Comparison of ENCODE assay signal across 8 cellular contexts in the genomic region with DNA sequence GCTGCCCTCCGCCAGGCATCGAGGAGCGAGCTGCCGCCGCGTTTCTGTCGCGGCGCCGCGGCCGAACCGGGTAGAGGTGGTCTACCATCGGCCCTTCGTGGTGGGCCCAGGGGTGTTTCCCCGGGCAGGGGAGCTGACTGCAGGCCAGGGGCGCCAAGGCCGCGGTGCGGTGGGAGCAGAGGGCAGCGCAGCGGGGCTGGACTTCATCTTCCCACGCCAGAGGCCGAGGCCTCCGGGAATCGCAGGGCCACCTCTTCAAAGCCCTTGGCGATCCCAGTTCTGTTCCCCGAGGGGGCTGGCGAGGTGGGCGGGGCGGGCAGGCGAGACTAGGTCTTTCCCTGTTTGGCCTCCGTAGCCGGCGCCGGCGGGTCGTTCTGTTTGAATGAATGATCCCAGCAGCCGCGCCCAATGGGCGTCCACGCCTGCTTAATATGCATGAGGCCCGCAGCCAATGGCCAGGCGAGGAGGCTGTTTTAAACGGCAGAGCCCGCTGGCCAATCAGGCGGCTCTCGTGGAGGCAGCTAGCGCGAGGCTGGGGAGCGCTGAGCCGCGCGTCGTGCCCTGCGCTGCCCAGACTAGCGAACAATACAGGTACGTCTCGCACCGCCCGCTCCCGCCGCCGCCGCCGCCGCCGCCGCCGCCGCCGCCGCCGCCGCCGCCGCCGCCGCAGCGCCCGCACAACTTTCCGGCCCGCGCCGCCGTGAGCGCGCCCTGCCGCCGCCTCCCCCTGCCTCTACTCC. TPM values are rescaled to one million over a fixed set of nuclear protein-coding genes. Genes with fewer than 3 reads are reported as not detected.
DNase-seq lines count a peak whose midpoint lies in the region; ATAC-seq and TF ChIP-seq lines count a peak whose summit lies in the region.

A gene (plus strand): TSS at position 550 of the 740 bp plus-strand sequence. CDS start 2,265 bp downstream, outside the sequence.

- no peaks in the 10 kb centered on the region for H3K27me3 ChIP-seq in SU-DHL-6 (ENCODE audit: low read length)
- H3K27me3 ChIP-seq in heart left ventricle = no peaks in the 10 kb centered on the region
- H3K27me3 ChIP-seq in upper lobe of left lung = no peaks in the 10 kb centered on the region

- intact Hi-C loops in heart left ventricle (cut with DNase I) (loop anchor here in 2 of 10 donors (5.0 to 10.0 kb wide), 3 partner anchors 78 to 211 kb away; no protein-coding TSS in a partner anchor), posterior cingulate gyrus (cut with DNase I) (loop anchor here (10.0 kb wide), 1 partner anchor 88 kb away; a partner anchor contains a TSS)

- H3K4me2 ChIP-seq in SU-DHL-6 (ENCODE audit: low read depth, low read length, poor library complexity, severe bottlenecking) = peak within 1 kb of the TSS; percentile 66

- peaks cover 3% of the 10 kb centered on the region for H3K27me3 Mint-ChIP-seq in activated naive CD8-positive, alpha-beta T cell treated with anti-CD3 and anti-CD28 coated beads, Interleukin-2, amount 10 ng/mL, durations not matched to agents 7 days and 5 days

- DNase-seq in GM12865 (ENCODE audit: low read depth) = peak; percentile 94
- DNase-seq in NCI-H1105 treated with DMSO at 0.1 percent for 48 hours (lab: John Stamatoyannopoulos, UW) = peak; percentile 97
- peak; percentile 79 for DNase-seq in activated naive CD8-positive, alpha-beta T cell treated with anti-CD3 and anti-CD28 coated beads, Interleukin-2, amount 10 ng/mL, durations not matched to agents 7 days and 5 days
- DNase-seq in heart left ventricle = peak; percentile 73 to 90 (median 89)
- DNase-seq in posterior cingulate gyrus = peak; percentile 57 to 97 (median 82)
- peak; percentile 93 for DNase-seq in upper lobe of left lung

- WGBS in heart left ventricle, 4 donors = 1 to 50% (median 20%) methylated on average over 53 to 80 of the region's 90 CpGs
- WGBS in upper lobe of left lung, 2 donors = 43% methylated on average over 33 of the region's 90 CpGs; no CpG with 5 or more reads in 1 of the 2 donors

- POLR2A ChIA-PET in activated naive CD8-positive, alpha-beta T cell treated with anti-CD3 and anti-CD28 coated beads, Interleukin-2, amount 10 ng/mL, durations not matched to agents 7 days and 5 days (lab: Charles Lee) = interaction anchor here (0.9 to 1.5 kb wide), 4 partner anchors 83 to 414 kb away, joined by 3 to 6 read pairs (median 4); a partner anchor contains a TSS

- TF ChIP-seq CTCF in GM12865 (IDR thresholded peaks at IDR 0.05; ENCODE audit: insufficient read depth, low read depth, low read length, missing control alignments) (no peak), SU-DHL-6 (IDR thresholded peaks at IDR 0.05; ENCODE audit: insufficient read depth, low read length, poor library complexity, severe bottlenecking) (no peak), heart left ventricle (IDR thresholded peaks at IDR 0.05) (no peak), upper lobe of left lung (IDR thresholded peaks at IDR 0.05) (no peak)

- H3K9me3 Mint-ChIP-seq in activated naive CD8-positive, alpha-beta T cell treated with anti-CD3 and anti-CD28 coated beads, Interleukin-2, amount 10 ng/mL, durations not matched to agents 7 days and 5 days = no peaks in the 10 kb centered on the region

- H3K27ac Mint-ChIP-seq in activated naive CD8-positive, alpha-beta T cell treated with anti-CD3 and anti-CD28 coated beads, Interleukin-2, amount 10 ng/mL, durations not matched to agents 7 days and 5 days = peak within 1 kb of the TSS; percentile 16

- no peaks in the 10 kb centered on the region for H3K36me3 ChIP-seq in SU-DHL-6 (ENCODE audit: low read length)
- no peaks in the 10 kb centered on the region for H3K36me3 ChIP-seq in heart left ventricle
- no peaks in the 10 kb centered on the region for H3K36me3 ChIP-seq in upper lobe of left lung

- H3K4me1 ChIP-seq in heart left ventricle (peaks cover 0 to 4% (median 0%) of the 10 kb centered on the region in 12 donors), upper lobe of left lung (peaks cover 0 to 7% (median 0%) of the 10 kb centered on the region in 4 donors)

- H3K9me3 ChIP-seq in SU-DHL-6 (ENCODE audit: insufficient read depth, low read length) = no peaks in the 10 kb centered on the region
- no peaks in the 10 kb centered on the region for H3K9me3 ChIP-seq in heart left ventricle
- H3K9me3 ChIP-seq in upper lobe of left lung = no peaks in the 10 kb centered on the region

- peaks cover 14% of the 10 kb centered on the region for H3K4me1 Mint-ChIP-seq in activated naive CD8-positive, alpha-beta T cell treated with anti-CD3 and anti-CD28 coated beads, Interleukin-2, amount 10 ng/mL, durations not matched to agents 7 days and 5 days

- H3F3A ChIP-seq in SU-DHL-6 (ENCODE audit: insufficient read depth) = no peaks in the 10 kb centered on the region; the same call in 1 of the 2 replicates

- peaks cover 8% of the 10 kb centered on the region; the same call in 1 of the 2 replicates for H3K79me2 ChIP-seq in SU-DHL-6 (ENCODE audit: insufficient read depth, low read length)

- peak within 1 kb of the TSS; percentile 64 for H3K4me3 Mint-ChIP-seq in activated naive CD8-positive, alpha-beta T cell treated with anti-CD3 and anti-CD28 coated beads, Interleukin-2, amount 10 ng/mL, durations not matched to agents 7 days and 5 days

- ATAC-seq in HG02678 (IDR thresholded peaks at IDR 0.05; ENCODE audit: unreplicated experiment) (peak; percentile 97), heart left ventricle (peak; percentile 88 to 99 (median 98)), upper lobe of left lung (ENCODE audit: low FRiP score in 2 of 2) (peak; percentile 93 to 99)
- peak; percentile 99 for ATAC-seq in activated naive CD8-positive, alpha-beta T cell treated with anti-CD3 and anti-CD28 coated beads, Interleukin-2, amount 10 ng/mL, durations not matched to agents 7 days and 5 days (ENCODE audit: low read depth)

- peak in 1 of 2 donors; percentile 49 for TF ChIP-seq POLR2A in heart left ventricle (IDR thresholded peaks at IDR 0.05)
- TF ChIP-seq POLR2A in upper lobe of left lung (IDR thresholded peaks at IDR 0.05) = peak in 2 of 4 donors; percentile 16 to 62

- peak within 1 kb of the TSS; percentile 71 for H2AFZ ChIP-seq in SU-DHL-6 (ENCODE audit: low read depth, low read length, severe bottlenecking)

- H3K27ac ChIP-seq in SU-DHL-6 (ENCODE audit: low read depth, low read length) = peak within 1 kb of the TSS; percentile 76
- H3K27ac ChIP-seq in heart left ventricle = peak within 1 kb of the TSS in 1 of 12 donors; percentile 55
- H3K27ac ChIP-seq in upper lobe of left lung = peak within 1 kb of the TSS in 3 of 4 donors; percentile 46 to 73 (median 62)

- peaks cover 8% of the 10 kb centered on the region for H3K36me3 Mint-ChIP-seq in activated naive CD8-positive, alpha-beta T cell treated with anti-CD3 and anti-CD28 coated beads, Interleukin-2, amount 10 ng/mL, durations not matched to agents 7 days and 5 days

- no peaks in the 10 kb centered on the region for H3K9me2 ChIP-seq in SU-DHL-6 (replicated peaks; ENCODE audit: insufficient read depth, low read length)

- H3K4me3 ChIP-seq in GM12865 (ENCODE audit: low read depth, low read length) (peak within 1 kb of the TSS; percentile 69), SU-DHL-6 (ENCODE audit: insufficient read depth, low read length, poor library complexity, severe bottlenecking) (peak within 1 kb of the TSS; percentile 66), heart left ventricle (peak within 1 kb of the TSS; percentile 8 to 65 (median 52)), upper lobe of left lung (peak within 1 kb of the TSS; percentile 35 to 67 (median 59))

- peak within 1 kb of the TSS; percentile 73 for H3K9ac ChIP-seq in SU-DHL-6 (ENCODE audit: low read length)

- no peaks in the 10 kb centered on the region for H4K20me1 ChIP-seq in SU-DHL-6 (ENCODE audit: low read depth, low read length)

- no peak for TF ChIP-seq EP300 in upper lobe of left lung (IDR thresholded peaks at IDR 0.05)

RNA-seq across cellular contexts. Expression of the gene that starts here (rescaled TPM):
- total RNA-seq in activated naive CD8-positive, alpha-beta T cell treated with anti-CD3 and anti-CD28 coated beads, Interleukin-2, amount 10 ng/mL, durations not matched to agents 7 days and 5 days = 10 to 100 TPM; 32.6 to 33.8 TPM
- total RNA-seq in heart left ventricle = 10 to 100 TPM in 5 of 9 donors, 1 to 10 TPM in 4; 2.6 to 27.8 (median 10.4) TPM
- polyA plus RNA-seq in heart left ventricle = 10 to 100 TPM in 1 of 2 donors, 1 to 10 TPM in 1; 5.6 to 14.7 TPM
- 10 to 100 TPM in 5 of 6 donors, 1 to 10 TPM in 1; 8.1 to 21.5 (median 18.5) TPM for total RNA-seq in upper lobe of left lung
